Comparison of ENCODE assay signal across 8 cellular contexts in genomic region chr17:48612456-48612853, GRCh38. TPM values are rescaled to one million over a fixed set of nuclear protein-coding genes. Genes with fewer than 3 reads are reported as not detected.
A peak's percentile ranks its signal among the peaks of the same experiment; 100 is the strongest.
DNase-seq lines count a peak whose midpoint lies in the region; ATAC-seq and TF ChIP-seq lines count a peak whose summit lies in the region.

No MANE protein-coding gene starts in this region.

- H3K27me3 Mint-ChIP-seq in activated CD4-positive, alpha-beta memory T cell treated with anti-CD3 and anti-CD28 coated beads for 36 hours: peaks cover 74% of the 10 kb centered on the region

- peak; percentile 31 for DNase-seq in A172 (ENCODE audit: low spot score)
- DNase-seq in GM12865 (ENCODE audit: low read depth): no peak
- DNase-seq in activated CD4-positive, alpha-beta memory T cell treated with anti-CD3 and anti-CD28 coated beads for 36 hours: no peak
- no peak for DNase-seq in NCI-H2196 (lab: John Stamatoyannopoulos, UW; ENCODE audit: unreplicated experiment)
- DNase-seq in NCI-H1930 (lab: John Stamatoyannopoulos, UW): no peak
- DNase-seq in midbrain (lab: John Stamatoyannopoulos, UW): no peak

- peak overlapping the region; percentile 38 for H3K4me3 ChIP-seq in GM12865 (ENCODE audit: low read depth, low read length)
- peak overlapping the region; percentile 45 for H3K4me3 ChIP-seq in mesodermal cell (ENCODE audit: extremely low read depth, insufficient read depth, low read length, poor library complexity, severe bottlenecking)

- intact Hi-C loops in activated CD4-positive, alpha-beta memory T cell treated with anti-CD3 and anti-CD28 coated beads for 36 hours (cut with micrococcal nuclease): loop anchor here (2.0 to 10.0 kb wide), 4 partner anchors 16 to 585 kb away; no protein-coding TSS in a partner anchor

- peaks cover 48% of the 10 kb centered on the region for H3K4me1 Mint-ChIP-seq in activated CD4-positive, alpha-beta memory T cell treated with anti-CD3 and anti-CD28 coated beads for 36 hours (ENCODE audit: low read depth)

- no peaks in the 10 kb centered on the region for H3K36me3 ChIP-seq in mesodermal cell (ENCODE audit: control insufficient read depth, insufficient read depth, low read length)

- CTCF ChIA-PET in activated CD4-positive, alpha-beta memory T cell treated with anti-CD3 and anti-CD28 coated beads for 36 hours (lab: Charles Lee): interaction anchor here (0.6 to 2.7 kb wide), 19 partner anchors 11 to 671 kb away, joined by 3 to 19 read pairs (median 4); partner anchors contain the start of genes HOXB5 and PNPO

- no peaks in the 10 kb centered on the region for H3K9me3 ChIP-seq in mesodermal cell (ENCODE audit: control insufficient read depth, low read length)

- ATAC-seq in GM19328 (IDR thresholded peaks at IDR 0.05; ENCODE audit: unreplicated experiment): no peak

- peak overlapping the region; percentile 60 for H3K4me3 Mint-ChIP-seq in activated CD4-positive, alpha-beta memory T cell treated with anti-CD3 and anti-CD28 coated beads for 36 hours

- POLR2A ChIA-PET in activated CD4-positive, alpha-beta memory T cell treated with anti-CD3 and anti-CD28 coated beads for 36 hours (lab: Charles Lee): interaction anchor here (2.4 kb wide), 1 partner anchor 13 kb away, joined by 13 read pairs; the partner anchor contains the start of gene HOXB9

- H3K27ac ChIP-seq in mesodermal cell (ENCODE audit: low read depth, low read length, severe bottlenecking): peak overlapping the region; percentile 83

- peaks cover 18% of the 10 kb centered on the region for H3K4me1 ChIP-seq in mesodermal cell (ENCODE audit: control insufficient read depth, insufficient read depth, low read length, poor library complexity, severe bottlenecking)

- H3K9me3 Mint-ChIP-seq in activated CD4-positive, alpha-beta memory T cell treated with anti-CD3 and anti-CD28 coated beads for 36 hours: no peaks in the 10 kb centered on the region

- H3K27ac Mint-ChIP-seq in activated CD4-positive, alpha-beta memory T cell treated with anti-CD3 and anti-CD28 coated beads for 36 hours: no peak overlapping the region

- no peaks in the 10 kb centered on the region for H3K36me3 Mint-ChIP-seq in activated CD4-positive, alpha-beta memory T cell treated with anti-CD3 and anti-CD28 coated beads for 36 hours

- WGBS in mesodermal cell (ENCODE audit: insufficient coverage in 2 of 2), 2 experiments: 0 to 1% methylated on average over 12 of the region's 15 CpGs

- TF ChIP-seq CTCF in GM12865 (IDR thresholded peaks at IDR 0.05; ENCODE audit: insufficient read depth, low read depth, low read length, missing control alignments): no peak

RNA-seq across cellular contexts. Expression of gene HOXB7, which starts 1.6 kb away (rescaled TPM):
- total RNA-seq in A172 (2014; rRNA removed; shearing (Covaris generic)): 22.4 and 24.7 TPM in 2 replicates
- total RNA-seq in activated CD4-positive, alpha-beta memory T cell treated with anti-CD3 and anti-CD28 coated beads for 36 hours: under 1 TPM; 0.36 to 0.44 TPM
- 10.4 TPM for polyA plus RNA-seq in mesodermal cell (2013, experiment 1 of 2)
- 19.8 TPM for polyA plus RNA-seq in mesodermal cell (2013, experiment 2 of 2)

RNA-seq across cellular contexts. Expression of gene HOXB8, which starts 2.6 kb away (rescaled TPM):
- total RNA-seq in A172 (2014; rRNA removed; shearing (Covaris generic)): 34.8 and 56.0 TPM in 2 replicates
- total RNA-seq in activated CD4-positive, alpha-beta memory T cell treated with anti-CD3 and anti-CD28 coated beads for 36 hours: not detected
- 30.0 TPM for polyA plus RNA-seq in mesodermal cell (2013, experiment 1 of 2)
- 41.5 TPM for polyA plus RNA-seq in mesodermal cell (2013, experiment 2 of 2)

RNA-seq across cellular contexts. Expression of gene HOXB6, which starts 7.7 kb away (rescaled TPM):
- total RNA-seq in A172 (2014; rRNA removed; shearing (Covaris generic)): 40.2 and 58.7 TPM in 2 replicates
- total RNA-seq in activated CD4-positive, alpha-beta memory T cell treated with anti-CD3 and anti-CD28 coated beads for 36 hours: under 1 TPM; 0.21 to 0.22 TPM
- polyA plus RNA-seq in mesodermal cell (2013, experiment 1 of 2): 38.9 TPM
- 49.8 TPM for polyA plus RNA-seq in mesodermal cell (2013, experiment 2 of 2)

RNA-seq across cellular contexts. Expression of gene HOXB9, which starts 13.7 kb away (rescaled TPM):
- total RNA-seq in A172 (2014; rRNA removed; shearing (Covaris generic)): 6.2 and 8.3 TPM in 2 replicates
- 1 to 10 TPM; 1.4 to 1.5 TPM for total RNA-seq in activated CD4-positive, alpha-beta memory T cell treated with anti-CD3 and anti-CD28 coated beads for 36 hours
- polyA plus RNA-seq in mesodermal cell (2013, experiment 1 of 2): 35.5 TPM
- 31.8 TPM for polyA plus RNA-seq in mesodermal cell (2013, experiment 2 of 2)

RNA-seq across cellular contexts. Expression of gene HOXB5, which starts 18.9 kb away (rescaled TPM):
- total RNA-seq in A172 (2014; rRNA removed; shearing (Covaris generic)): 2.0 and 2.4 TPM in 2 replicates
- not detected for total RNA-seq in activated CD4-positive, alpha-beta memory T cell treated with anti-CD3 and anti-CD28 coated beads for 36 hours
- polyA plus RNA-seq in mesodermal cell (2013, experiment 1 of 2): 13.7 TPM
- polyA plus RNA-seq in mesodermal cell (2013, experiment 2 of 2): 15.0 TPM

Comparison
In these comparisons a context has a peak if more than half of its experiments do, and no peak if none do; other contexts are left out.
1. RNA of gene HOXB7, which starts 1.6 kb away (total RNA-seq): 22.4 to 24.7 TPM in A172; 0.36 to 0.44 TPM in activated CD4-positive, alpha-beta memory T cell treated with anti-CD3 and anti-CD28 coated beads for 36 hours; every median in the first group is over 10 times any median in the second.
2. RNA of gene HOXB8, which starts 2.6 kb away (total RNA-seq): 34.8 to 56.0 TPM in A172; not detected in activated CD4-positive, alpha-beta memory T cell treated with anti-CD3 and anti-CD28 coated beads for 36 hours; every median in the first group is over 10 times any median in the second.
3. RNA of gene HOXB6, which starts 7.7 kb away (total RNA-seq): 40.2 to 58.7 TPM in A172; 0.21 to 0.22 TPM in activated CD4-positive, alpha-beta memory T cell treated with anti-CD3 and anti-CD28 coated beads for 36 hours; every median in the first group is over 10 times any median in the second.